Comparison of ENCODE assay signal across 9 cellular contexts in genomic region chr6:133689863-133690262, GRCh38.
"Had no signal": no experiment of that assay in that cellular context is flagged by ENCODE, and none has a peak within 500 bp of the region (broad histone marks: within the 10 kb centered on the region; RNA-seq: fewer than 3 reads in every experiment).

No MANE protein-coding gene starts in this region.

- H2AFZ ChIP-seq: GM23338 had no signal

- ATAC-seq: GM23338, HCT116 had no signal

- FAIRE-seq: H1 had no signal

- H3K4me2 ChIP-seq: GM23338 had no signal

- H3K36me3 Mint-ChIP-seq: IgD-negative memory B cell had no signal

- H3K27me3 Mint-ChIP-seq: IgD-negative memory B cell had no signal

- H3K4me1 Mint-ChIP-seq: IgD-negative memory B cell had no signal

- H3K27ac ChIP-seq: HL-60 had no signal

- H3K36me3 ChIP-seq: HAP-1 had no signal

- H3K27ac Mint-ChIP-seq: GM23338, HFFc6, IgD-negative memory B cell had no signal

- H3K4me1 ChIP-seq: HAP-1 had no signal

- H3K9me3 ChIP-seq: HAP-1 had no signal

- H3K4me3 Mint-ChIP-seq: GM23338, HFFc6 had no signal

- H3K4me3 ChIP-seq: GM23338, HAP-1 had no signal

- DNase-seq: H7, HFFc6, KG1 had no signal
